In genomic region chr21:14911351-14911750, GRCh38 we compare ENCODE assay signal across 1 cellular context.
TF ChIP-seq lines count a peak whose summit lies in the region.

No MANE protein-coding gene starts in this region.

TF ChIP-seq in H1, 55 proteins besides CTCF, POLR2A, EP300 and RAD21:
- TF ChIP-seq KDM1A (IDR thresholded peaks at IDR 0.05; ENCODE audit: borderline replicate concordance, low read length) (no peak), BRCA1 (IDR thresholded peaks at IDR 0.05; ENCODE audit: low read depth, low read length) (no peak), NANOG (IDR thresholded peaks at IDR 0.05; ENCODE audit: insufficient read depth, low read depth, low read length, poor library complexity, severe bottlenecking) (no peak), TBP (IDR thresholded peaks at IDR 0.05; ENCODE audit: low read depth, low read length) (no peak), CTBP2 (IDR thresholded peaks at IDR 0.05; ENCODE audit: borderline replicate concordance, insufficient read depth, insufficient read length, low read length) (no peak), ZNF274 (IDR thresholded peaks at IDR 0.05; ENCODE audit: borderline replicate concordance, extremely low read depth, low read length) (no peak), POLR2AphosphoS5 (IDR thresholded peaks at IDR 0.05; ENCODE audit: low read depth, low read length) (no peak), SIX5 (IDR thresholded peaks at IDR 0.05; ENCODE audit: low read depth, low read length) (no peak), CHD2 (IDR thresholded peaks at IDR 0.05; ENCODE audit: low read length) (no peak), SP2 (IDR thresholded peaks at IDR 0.05; ENCODE audit: low read length) (no peak), TAF1 (IDR thresholded peaks at IDR 0.05; ENCODE audit: low read depth, low read length) (no peak), RNF2 (IDR thresholded peaks at IDR 0.05; ENCODE audit: borderline replicate concordance, low read depth, low read length, missing control alignments, poor library complexity, severe bottlenecking) (no peak), ASH2L (IDR thresholded peaks at IDR 0.05; ENCODE audit: low read length) (no peak), EZH2 (IDR thresholded peaks at IDR 0.05; ENCODE audit: low read depth, low read length, severe bottlenecking) (no peak)
